1 cellular context compared by ENCODE assay signal in genomic region chr7:149715476-149715875, GRCh38.
TF ChIP-seq lines count a peak whose summit lies in the region.

No MANE protein-coding gene starts in this region.

TF ChIP-seq in GM12878, 131 proteins besides CTCF, POLR2A, EP300 and RAD21 (continued from another document):
- TF ChIP-seq E4F1 (IDR thresholded peaks at IDR 0.05; ENCODE audit: borderline replicate concordance, partially characterized antibody) (no peak), WRNIP1 (IDR thresholded peaks at IDR 0.05; ENCODE audit: borderline replicate concordance, low read depth, low read length) (no peak), RELB (IDR thresholded peaks at IDR 0.05; ENCODE audit: low read depth) (no peak), TBL1XR1 (IDR thresholded peaks at IDR 0.05; ENCODE audit: low read depth, low read length) (no peak), ZNF207 (IDR thresholded peaks at IDR 0.05; ENCODE audit: borderline replicate concordance) (no peak), NFYA (IDR thresholded peaks at IDR 0.05; ENCODE audit: borderline replicate concordance, low read depth, low read length) (no peak), STAT3 (IDR thresholded peaks at IDR 0.05; ENCODE audit: low read depth, low read length) (no peak), E2F4 (IDR thresholded peaks at IDR 0.05; ENCODE audit: low read depth, low read length) (no peak), SP1 (IDR thresholded peaks at IDR 0.05; ENCODE audit: low read depth, low read length) (no peak), SREBF2 (IDR thresholded peaks at IDR 0.05; ENCODE audit: low read length) (no peak), SIN3A (IDR thresholded peaks at IDR 0.05; ENCODE audit: low read depth, low read length) (no peak)
